Comparison of ENCODE assay signal across 8 cellular contexts in genomic region chr12:53180931-53181645, GRCh38. TPM values are rescaled to one million over a fixed set of nuclear protein-coding genes. Genes with fewer than 3 reads are reported as not detected.
DNase-seq lines count a peak whose midpoint lies in the region; ATAC-seq and TF ChIP-seq lines count a peak whose summit lies in the region.

No MANE protein-coding gene starts in this region.

- ATAC-seq in HG02884 (IDR thresholded peaks at IDR 0.05; ENCODE audit: unreplicated experiment), result peak; percentile 41

- H3K27ac ChIP-seq in VCaP, result peak overlapping the region; percentile 98

- no peak for TF ChIP-seq CTCF in VCaP (conservative IDR thresholded peaks at IDR 0.05)

- peak; percentile 52 for DNase-seq in NCI-H2029 (lab: John Stamatoyannopoulos, UW)
- DNase-seq in NCI-H2029 treated with DMSO at 0.1 percent for 48 hours (lab: John Stamatoyannopoulos, UW), result no peak
- peak; percentile 10 for DNase-seq in NCI-H2081 treated with DMSO at 0.1 percent for 48 hours (lab: John Stamatoyannopoulos, UW)
- peak; percentile 91 for DNase-seq in cerebellum (ENCODE audit: low spot score)
- DNase-seq in kidney glomerular epithelial cell (lab: John Stamatoyannopoulos, UW), result peak; percentile 36
- DNase-seq in stimulated activated CD4-positive, alpha-beta T cell treated with anti-CD3 and anti-CD28 coated beads, Interleukin-1b, Interleukin-23, amount 100 ng/mL, for 24 hours (ENCODE audit: low read depth in 4 of 4, low spot score in 1 of 4), result peak; percentile 45 to 72 (median 60)

RNA-seq across cellular contexts. Expression of gene CSAD, which starts 0.4 kb away (rescaled TPM):
- 27.9 TPM for total RNA-seq in cerebellum

RNA-seq across cellular contexts. Expression of gene ZNF740, which starts 0.6 kb away (rescaled TPM):
- 24.6 TPM for total RNA-seq in cerebellum

RNA-seq across cellular contexts. Expression of gene ITGB7, which starts 26.0 kb away (rescaled TPM):
- total RNA-seq in cerebellum, result not detected

RNA-seq across cellular contexts. Expression of gene RARG, which starts 50.9 kb away (rescaled TPM):
- total RNA-seq in cerebellum, result 2.9 TPM
